ENCODE assay signal across 24 cellular contexts in genomic region chr2:226767056-226767813, GRCh38. TPM values are rescaled to one million over a fixed set of nuclear protein-coding genes. Genes with fewer than 3 reads are reported as not detected.
DNase-seq lines count a peak whose midpoint lies in the region; ATAC-seq and TF ChIP-seq lines count a peak whose summit lies in the region.
"Had no signal": no experiment of that assay in that cellular context is flagged by ENCODE, and none has a peak within 500 bp of the region (broad histone marks: within the 10 kb centered on the region; RNA-seq: fewer than 3 reads in every experiment).

No MANE protein-coding gene starts in this region.

- CTCF ChIA-PET in T-cell (lab: Charles Lee): interaction anchor here (0.6 to 0.7 kb wide), 2 partner anchors 20 to 1107 kb away, joined by 3 to 10 read pairs; no protein-coding TSS in a partner anchor

- H3K27ac Mint-ChIP-seq in natural killer cell treated with Interleukin-12 subunit alpha and Interleukin-12 subunit beta and Interleukin-15 and Interleukin-18, amount 100 ng/mL, for 72 hours: no peak overlapping the region
- no peak overlapping the region for H3K27ac Mint-ChIP-seq in T-cell
- H3K27ac Mint-ChIP-seq: activated naive CD8-positive, alpha-beta T cell; naive thymus-derived CD8-positive, alpha-beta T cell; stimulated activated naive CD8-positive, alpha-beta T cell treated with anti-CD3 and anti-CD28 coated beads, Interleukin-15, amount 100 ng/mL, for 72 hours had no signal

- no peaks in the 10 kb centered on the region for H3K36me3 Mint-ChIP-seq in natural killer cell treated with Interleukin-12 subunit alpha and Interleukin-12 subunit beta and Interleukin-15 and Interleukin-18, amount 100 ng/mL, for 72 hours
- H3K36me3 Mint-ChIP-seq in T-cell: peaks cover 11% of the 10 kb centered on the region

- ATAC-seq in RWPE2 (ENCODE audit: low read depth): no peak
- peak; percentile 79 to 90 for ATAC-seq in left cardiac atrium
- ATAC-seq in psoas muscle: no peak
- no peak for ATAC-seq in HG03025 (IDR thresholded peaks at IDR 0.05; ENCODE audit: low FRiP score, unreplicated experiment)
- no peak for ATAC-seq in natural killer cell treated with Interleukin-12 subunit alpha and Interleukin-12 subunit beta and Interleukin-15 and Interleukin-18, amount 100 ng/mL, for 72 hours
- no peak for ATAC-seq in T-cell (replicated peaks in 1 of 4)
- ATAC-seq: A549; naive thymus-derived CD8-positive, alpha-beta T cell; stimulated activated naive CD8-positive, alpha-beta T cell treated with anti-CD3 and anti-CD28 coated beads, Interleukin-15, amount 100 ng/mL, for 72 hours had no signal

- H3K4me3 ChIP-seq in RWPE2 (ENCODE audit: severe bottlenecking) (no peak overlapping the region), psoas muscle (no peak overlapping the region)
- H3K4me3 ChIP-seq: A549; BLaER1 treated with 17β-estradiol and CSF1 and Interleukin-3, amounts not matched to agents 10 nM and 100 nM; coronary artery had no signal

- H3K27me3 ChIP-seq in RWPE2 (ENCODE audit: insufficient read depth, poor library complexity, severe bottlenecking): no peaks in the 10 kb centered on the region
- H3K27me3 ChIP-seq in psoas muscle (ENCODE audit: insufficient read depth in 3 of 3, low read length in 2 of 3): no peaks in the 10 kb centered on the region
- H3K27me3 ChIP-seq: brain microvascular endothelial cell had no signal

- peaks cover 2 to 3% of the 10 kb centered on the region in 2 donors for H3K4me1 Mint-ChIP-seq in natural killer cell treated with Interleukin-12 subunit alpha and Interleukin-12 subunit beta and Interleukin-15 and Interleukin-18, amount 100 ng/mL, for 72 hours (ENCODE audit: low read depth in 2 of 2)
- H3K4me1 Mint-ChIP-seq in T-cell: peaks cover 10 to 19% (median 14%) of the 10 kb centered on the region in 3 donors

- POLR2A ChIA-PET in T-cell (lab: Charles Lee): no interaction called here

- TF ChIP-seq CTCF in RWPE2 (IDR thresholded peaks at IDR 0.05; ENCODE audit: poor library complexity, severe bottlenecking) (no peak), psoas muscle (IDR thresholded peaks at IDR 0.05) (no peak)

- no peak overlapping the region for H3K4me3 Mint-ChIP-seq in natural killer cell treated with Interleukin-12 subunit alpha and Interleukin-12 subunit beta and Interleukin-15 and Interleukin-18, amount 100 ng/mL, for 72 hours
- no peak overlapping the region for H3K4me3 Mint-ChIP-seq in T-cell
- H3K4me3 Mint-ChIP-seq: activated naive CD8-positive, alpha-beta T cell; naive thymus-derived CD8-positive, alpha-beta T cell; stimulated activated naive CD8-positive, alpha-beta T cell treated with anti-CD3 and anti-CD28 coated beads, Interleukin-15, amount 100 ng/mL, for 72 hours had no signal

- H3K4me1 ChIP-seq in RWPE2 (ENCODE audit: insufficient read depth, poor library complexity, severe bottlenecking) (peaks cover 22% of the 10 kb centered on the region), psoas muscle (peaks cover 44% of the 10 kb centered on the region)

- intact Hi-C loops in left cardiac atrium (cut with DNase I) (no loop called here), psoas muscle (cut with DNase I) (no loop called here)

- H3K9me3 Mint-ChIP-seq in natural killer cell treated with Interleukin-12 subunit alpha and Interleukin-12 subunit beta and Interleukin-15 and Interleukin-18, amount 100 ng/mL, for 72 hours: peaks cover 2% of the 10 kb centered on the region
- peaks cover 0 to 3% (median 0%) of the 10 kb centered on the region in 3 donors for H3K9me3 Mint-ChIP-seq in T-cell
- H3K9me3 Mint-ChIP-seq: stimulated activated naive CD8-positive, alpha-beta T cell treated with anti-CD3 and anti-CD28 coated beads, Interleukin-15, amount 100 ng/mL, for 72 hours had no signal

- 50 to 83% (median 56%) methylated on average over 5 of the region's 5 CpGs for WGBS in psoas muscle, 3 donors

- peak; percentile 41 for DNase-seq in D341Med (ENCODE audit: low spot score)
- no peak for DNase-seq in RWPE2 (ENCODE audit: low spot score)
- DNase-seq in left cardiac atrium: no peak
- no peak for DNase-seq in psoas muscle
- DNase-seq in natural killer cell treated with Interleukin-12 subunit alpha and Interleukin-12 subunit beta and Interleukin-15 and Interleukin-18, amount 100 ng/mL, for 72 hours (ENCODE audit: low spot score): no peak
- no peak for DNase-seq in LoVo (ENCODE audit: low spot score)
- no peak for DNase-seq in T-cell
- DNase-seq: activated CD4-positive, alpha-beta T cell treated with anti-CD3 and anti-CD28 coated beads for 48 hours; hippocampal formation; islet precursor cell; mesendoderm; naive thymus-derived CD8-positive, alpha-beta T cell; NCI-H1417; NCI-H2107; NCI-H526 treated with DMSO at 0.1 percent for 48 hours; SHP77 treated with DMSO at 0.1 percent for 48 hours; stimulated activated CD4-positive, alpha-beta T cell treated with anti-CD3 and anti-CD28 coated beads, Interleukin-4, amount 100 ng/mL, for 24 hours; stimulated activated naive CD8-positive, alpha-beta T cell treated with anti-CD3 and anti-CD28 coated beads, Interleukin-15, amount 100 ng/mL, for 72 hours had no signal

- H3K9me3 ChIP-seq in RWPE2 (ENCODE audit: severe bottlenecking): no peaks in the 10 kb centered on the region
- H3K9me3 ChIP-seq in psoas muscle: no peaks in the 10 kb centered on the region

- peaks cover 95% of the 10 kb centered on the region for H3K36me3 ChIP-seq in RWPE2 (ENCODE audit: low read depth)
- no peaks in the 10 kb centered on the region for H3K36me3 ChIP-seq in psoas muscle (ENCODE audit: insufficient read depth in 1 of 2, low read depth in 1 of 2)
- H3K36me3 ChIP-seq: brain microvascular endothelial cell had no signal

- peaks cover 12 to 19% of the 10 kb centered on the region in 2 donors for H3K27me3 Mint-ChIP-seq in natural killer cell treated with Interleukin-12 subunit alpha and Interleukin-12 subunit beta and Interleukin-15 and Interleukin-18, amount 100 ng/mL, for 72 hours
- no peaks in the 10 kb centered on the region for H3K27me3 Mint-ChIP-seq in T-cell
- H3K27me3 Mint-ChIP-seq: activated naive CD8-positive, alpha-beta T cell; naive thymus-derived CD8-positive, alpha-beta T cell; stimulated activated naive CD8-positive, alpha-beta T cell treated with anti-CD3 and anti-CD28 coated beads, Interleukin-15, amount 100 ng/mL, for 72 hours had no signal

- H3K27ac ChIP-seq in RWPE2 (ENCODE audit: poor library complexity, severe bottlenecking) (peak overlapping the region; percentile 2), psoas muscle (peak overlapping the region; percentile 91)
- H3K27ac ChIP-seq: A549; BLaER1 treated with 17β-estradiol and CSF1 and Interleukin-3, amounts not matched to agents 10 nM and 100 nM; brain microvascular endothelial cell; coronary artery had no signal

RNA-seq across cellular contexts. Expression of gene IRS1, which starts 32.4 kb away (rescaled TPM):
- total RNA-seq in left cardiac atrium (10 to 100 TPM; 13.7 to 15.1 TPM), psoas muscle (10 to 100 TPM in 3 of 4 donors, 1 to 10 TPM in 1; 6.1 to 12.2 (median 11.6) TPM), T-cell (1 to 10 TPM; 3.7 to 8.7 (median 6.7) TPM)
- polyA plus RNA-seq in psoas muscle: 10 to 100 TPM in 2 of 3 donors, 1 to 10 TPM in 1; 2.5 to 21.0 (median 17.1) TPM
- under 1 TPM; 0.21 to 0.39 TPM for total RNA-seq in natural killer cell treated with Interleukin-12 subunit alpha and Interleukin-12 subunit beta and Interleukin-15 and Interleukin-18, amount 100 ng/mL, for 72 hours

Comparison
In these comparisons a context has a peak if more than half of its experiments do, and no peak if none do; other contexts are left out.
1. ATAC-seq: peak in left cardiac atrium (2 of 2); none in RWPE2 (single experiment), psoas muscle (0 of 4), HG03025 (single experiment), natural killer cell treated with Interleukin-12 subunit alpha and Interleukin-12 subunit beta and Interleukin-15 and Interleukin-18, amount 100 ng/mL, for 72 hours (0 of 2) and T-cell (0 of 4).